ENCODE assay signal across 18 cellular contexts in the genomic region with DNA sequence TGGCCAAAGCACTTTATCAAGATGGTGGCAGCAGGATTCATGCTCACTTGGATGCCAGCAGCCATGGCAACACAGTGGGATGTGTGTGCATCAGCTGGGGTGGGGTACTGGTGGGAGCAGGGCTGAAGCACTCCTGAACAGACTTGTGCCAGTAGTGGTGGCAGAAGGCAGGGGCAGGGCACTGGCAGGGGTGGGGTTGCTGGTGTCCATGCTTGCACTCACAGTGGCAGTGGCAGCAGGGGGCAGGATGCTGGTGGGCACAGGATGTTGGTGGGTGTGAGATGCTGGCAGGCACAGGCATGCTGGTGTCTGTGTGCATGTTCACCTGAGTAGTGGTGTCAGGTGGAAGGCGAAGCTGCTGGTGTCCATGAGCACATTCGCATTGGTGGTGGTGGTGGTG.
DNase-seq lines count a peak whose midpoint lies in the region; ATAC-seq, FAIRE-seq and TF ChIP-seq lines count a peak whose summit lies in the region.
"Had no signal": no experiment of that assay in that cellular context is flagged by ENCODE, and none has a peak within 500 bp of the region (broad histone marks: within the 10 kb centered on the region; RNA-seq: fewer than 3 reads in every experiment).

No MANE protein-coding gene starts in this region.

- H4K20me1 ChIP-seq in IMR-90 (ENCODE audit: insufficient read depth, low read length): no peaks in the 10 kb centered on the region
- H4K20me1 ChIP-seq: BLaER1 had no signal

- no peaks in the 10 kb centered on the region; the same call in 1 of the 2 replicates for H3K9me1 ChIP-seq in IMR-90 (ENCODE audit: insufficient read depth, low read length)

- dilution Hi-C loops in IMR-90 (cut with HindIII; ENCODE audit: low sequenced_read_pairs, unreplicated experiment): no loop called here

- no peak overlapping the region for H3K23ac ChIP-seq in IMR-90 (ENCODE audit: low read depth, low read length)
- H3K23ac ChIP-seq in trophoblast cell (ENCODE audit: low read length): peak overlapping the region; percentile 70

- no peak overlapping the region for H3K4me2 ChIP-seq in IMR-90 (ENCODE audit: low read depth, low read length)
- no peak overlapping the region for H3K4me2 ChIP-seq in trophoblast cell (ENCODE audit: low read length)
- H3K4me2 ChIP-seq: BLaER1, GM23338 had no signal

- TF ChIP-seq CTCF in IMR-90 (conservative IDR thresholded peaks at IDR 0.05; ENCODE audit: low read depth, low read length) (no peak), kidney (IDR thresholded peaks at IDR 0.05; ENCODE audit: borderline replicate concordance, extremely low read depth, insufficient read depth) (no peak)

- H3K9ac ChIP-seq in IMR-90 (ENCODE audit: low read depth, low read length) (no peak overlapping the region), kidney (ENCODE audit: low read length in 2 of 2) (no peak overlapping the region), trophoblast cell (ENCODE audit: low read length) (no peak overlapping the region)
- H3K9ac ChIP-seq: BLaER1 had no signal

- no peak overlapping the region for H3K4ac ChIP-seq in IMR-90 (ENCODE audit: low read depth, low read length)
- no peak overlapping the region for H3K4ac ChIP-seq in trophoblast cell (ENCODE audit: low read depth, low read length)

- H3K18ac ChIP-seq in IMR-90 (ENCODE audit: low read depth, low read length): no peak overlapping the region
- no peak overlapping the region for H3K18ac ChIP-seq in trophoblast cell (ENCODE audit: low read length)

- no CpG with 5 or more reads among the region's 2 CpGs for WGBS in IMR-90 (ENCODE audit: extremely low coverage in 2 of 2, insufficient read length in 1 of 2), 2 experiments
- whole genome bisulfite sequencing in trophoblast cell (ENCODE audit: extremely low coverage, insufficient coverage, insufficient read length): no CpG with 5 or more reads among the region's 2 CpGs

- H3K56ac ChIP-seq in IMR-90 (ENCODE audit: extremely low read depth, insufficient read depth, low read length): no peak overlapping the region

- POLR2A ChIA-PET in IMR-90 (lab: Charles Lee; ENCODE audit: unreplicated experiment): no interaction called here

- H3K79me1 ChIP-seq in IMR-90 (ENCODE audit: low read depth in 1 of 2, low read length in 2 of 2) (no peaks in the 10 kb centered on the region), trophoblast cell (ENCODE audit: low read length) (no peaks in the 10 kb centered on the region)

- H2AK5ac ChIP-seq in IMR-90 (ENCODE audit: low read depth, low read length) (no peak overlapping the region), trophoblast cell (ENCODE audit: low read length) (no peak overlapping the region)

- H3K14ac ChIP-seq in IMR-90 (replicated peaks; ENCODE audit: low read depth, low read length): no peak overlapping the region
- H3K14ac ChIP-seq in trophoblast cell (ENCODE audit: low read length): no peak overlapping the region

- ATAC-seq in IMR-90 (ENCODE audit: low read depth): no peak
- ATAC-seq: CD8-positive, alpha-beta T cell; GM23338; HCT116 had no signal

- H3K79me2 ChIP-seq in trophoblast cell (ENCODE audit: control insufficient read depth, insufficient read depth, low read length, poor library complexity): no peaks in the 10 kb centered on the region

- H4K8ac ChIP-seq in IMR-90 (ENCODE audit: low read depth in 2 of 2, low read length in 2 of 2) (no peak overlapping the region), trophoblast cell (ENCODE audit: low read depth, low read length) (no peak overlapping the region)

- H3K36me3 ChIP-seq in IMR-90 (ENCODE audit: control insufficient read depth, insufficient read depth, low read length): no peaks in the 10 kb centered on the region
- no peaks in the 10 kb centered on the region for H3K36me3 ChIP-seq in kidney (ENCODE audit: control insufficient read depth in 1 of 2, insufficient read depth in 2 of 2, low read length in 2 of 2)
- H3K36me3 ChIP-seq in trophoblast cell (ENCODE audit: control insufficient read depth in 1 of 2, insufficient read depth in 2 of 2, low read length in 2 of 2): peaks cover 0 to 4% of the 10 kb centered on the region in 2 experiments

- no TSS peak for BruUV-seq in IMR-90 (replicated peaks; lab: Mats Ljungman, UMichigan)

- intact Hi-C loops in IMR-90 (cut with micrococcal nuclease): no loop called here
- intact Hi-C loops in kidney (cut with DNase I): no loop called here

- no peak overlapping the region for H2BK20ac ChIP-seq in IMR-90 (ENCODE audit: low read depth, low read length)

- H2BK5ac ChIP-seq in IMR-90 (ENCODE audit: low read depth, low read length, poor library complexity, severe bottlenecking) (no peak overlapping the region), trophoblast cell (ENCODE audit: low read depth, low read length, poor library complexity) (no peak overlapping the region)

- CTCF ChIA-PET in IMR-90 (lab: Yijun Ruan, JAX): no interaction called here

- H2AK9ac ChIP-seq in IMR-90 (replicated peaks; ENCODE audit: low read depth, low read length, poor library complexity): no peak overlapping the region

- DNase-seq in IMR-90 (no peak), kidney (peak; percentile 71), trophoblast cell (no peak), globus pallidus (ENCODE audit: low spot score) (no peak), ACHN (no peak), glomerular visceral epithelial cell (ENCODE audit: extremely low spot score) (no peak)
- DNase-seq: Caco-2; CD4-positive, CD25-positive, alpha-beta regulatory T cell; CD8-positive, alpha-beta T cell; DMS153; DND-41; H9 had no signal

- no peaks in the 10 kb centered on the region for H3K4me1 ChIP-seq in IMR-90 (ENCODE audit: control insufficient read depth, insufficient read depth, low read length)
- no peaks in the 10 kb centered on the region for H3K4me1 ChIP-seq in kidney (ENCODE audit: control insufficient read depth in 1 of 2, insufficient read depth in 1 of 2, low read depth in 1 of 2, low read length in 2 of 2)
- H3K4me1 ChIP-seq in trophoblast cell (ENCODE audit: control insufficient read depth in 1 of 2, insufficient read depth in 2 of 2, low read length in 2 of 2): no peaks in the 10 kb centered on the region
- H3K4me1 ChIP-seq: BLaER1, Caco-2 had no signal

- H2BK120ac ChIP-seq in IMR-90 (ENCODE audit: low read depth, low read length) (no peak overlapping the region), trophoblast cell (ENCODE audit: insufficient read depth, low read length, poor library complexity) (no peak overlapping the region)

- H3K9me3 ChIP-seq in IMR-90 (ENCODE audit: control insufficient read depth, insufficient read depth, low read length): no peaks in the 10 kb centered on the region
- peaks cover 0 to 7% of the 10 kb centered on the region in 2 donors for H3K9me3 ChIP-seq in kidney (ENCODE audit: control insufficient read depth in 1 of 2, low read length in 2 of 2)
- H3K9me3 ChIP-seq in trophoblast cell (ENCODE audit: insufficient read depth, low read depth, low read length): peaks cover 5% of the 10 kb centered on the region

- no peak overlapping the region for H2BK12ac ChIP-seq in trophoblast cell (ENCODE audit: low read length)

- no peak for FAIRE-seq in kidney (lab: Jason Lieb, UNC)
- FAIRE-seq: G401.6, GM12892 had no signal

- H4K5ac ChIP-seq in IMR-90 (ENCODE audit: low read depth, low read length): no peak overlapping the region

- no peak overlapping the region for H2BK15ac ChIP-seq in IMR-90 (ENCODE audit: low read depth, low read length)

- H2AFZ ChIP-seq in IMR-90 (replicated peaks; ENCODE audit: low read length, poor library complexity): peak overlapping the region; percentile 41
- no peak overlapping the region for H2AFZ ChIP-seq in trophoblast cell (ENCODE audit: insufficient read depth, low read length, poor library complexity)
- H2AFZ ChIP-seq: GM23338 had no signal

- H3K27me3 ChIP-seq in IMR-90 (ENCODE audit: control insufficient read depth, insufficient read depth, low read length) (no peaks in the 10 kb centered on the region), trophoblast cell (ENCODE audit: insufficient read depth, low read length) (no peaks in the 10 kb centered on the region)
- H3K27me3 ChIP-seq: BLaER1 had no signal

- H4K91ac ChIP-seq in IMR-90 (ENCODE audit: insufficient read depth, low read depth, low read length) (no peak overlapping the region), trophoblast cell (ENCODE audit: low read depth, low read length) (no peak overlapping the region)

- H3K27ac ChIP-seq in IMR-90 (ENCODE audit: insufficient read depth, low read length) (no peak overlapping the region), kidney (ENCODE audit: low read depth in 2 of 2, low read length in 2 of 2) (no peak overlapping the region), trophoblast cell (ENCODE audit: low read depth, low read length) (no peak overlapping the region)
- H3K27ac ChIP-seq: BLaER1, C4-2B had no signal

- H3K4me3 ChIP-seq in IMR-90 (ENCODE audit: insufficient read depth, low read depth, low read length) (no peak overlapping the region), kidney (ENCODE audit: low read length in 2 of 2) (no peak overlapping the region), trophoblast cell (ENCODE audit: low read depth, low read length) (peak overlapping the region; percentile 56)
- H3K4me3 ChIP-seq: BLaER1, GM23338 had no signal

- no peak for TF ChIP-seq POLR2A in IMR-90 (IDR thresholded peaks at IDR 0.05; ENCODE audit: low read depth, low read length)

- H4K12ac ChIP-seq in trophoblast cell (ENCODE audit: low read depth, low read length): no peak overlapping the region

- no peak for TF ChIP-seq RAD21 in IMR-90 (IDR thresholded peaks at IDR 0.05; ENCODE audit: low read length)

- in situ Hi-C loops in IMR-90 (cut with MboI; ENCODE audit: low sequenced_read_pairs) (no loop called here), ACHN (cut with HindIII; ENCODE audit: low pct_ligation_motif_present, low pct_unique_long_range_greater_than_20kb, low sequenced_read_pairs) (no loop called here)

TF ChIP-seq in IMR-90, 13 proteins besides CTCF, POLR2A, EP300 and RAD21:
- TF ChIP-seq NFE2L2 (IDR thresholded peaks at IDR 0.05; ENCODE audit: low read depth, low read length): no peak
- TF ChIP-seq MAZ (IDR thresholded peaks at IDR 0.05; ENCODE audit: borderline replicate concordance, low read depth, low read length): no peak
